Comparison of ENCODE assay signal across 18 cellular contexts in genomic region chr10:64363687-64364086, GRCh38.
DNase-seq lines count a peak whose midpoint lies in the region; ATAC-seq and TF ChIP-seq lines count a peak whose summit lies in the region.
"Had no signal": no experiment of that assay in that cellular context is flagged by ENCODE, and none has a peak within 500 bp of the region (broad histone marks: within the 10 kb centered on the region; RNA-seq: fewer than 3 reads in every experiment).

No MANE protein-coding gene starts in this region.

- H3K36me3 Mint-ChIP-seq in progenitor cell of endocrine pancreas (ENCODE audit: insufficient read depth), result peaks cover 7% of the 10 kb centered on the region
- H3K36me3 Mint-ChIP-seq: CD14-positive monocyte; CD8-positive, alpha-beta T cell had no signal

- TF ChIP-seq CTCF in left lung (IDR thresholded peaks at IDR 0.05) (no peak), progenitor cell of endocrine pancreas (IDR thresholded peaks at IDR 0.05; ENCODE audit: unreplicated experiment) (no peak)

- no peaks in the 10 kb centered on the region for H3K27me3 Mint-ChIP-seq in progenitor cell of endocrine pancreas

- no peak overlapping the region for H3K4me3 Mint-ChIP-seq in progenitor cell of endocrine pancreas (ENCODE audit: low read depth)
- H3K4me3 Mint-ChIP-seq: CD14-positive monocyte; CD8-positive, alpha-beta T cell; H9 had no signal

- DNase-seq in left lung (no peak), progenitor cell of endocrine pancreas (ENCODE audit: low spot score, unreplicated experiment) (no peak), GM19240 (ENCODE audit: insufficient read length, low spot score) (no peak), NCI-H2029 treated with DMSO at 0.1 percent for 48 hours (lab: John Stamatoyannopoulos, UW) (no peak), KG1 (lab: John Stamatoyannopoulos, UW) (no peak), NOMO-1 (lab: John Stamatoyannopoulos, UW; ENCODE audit: unreplicated experiment in 2 of 2) (no peak)
- DNase-seq: 8988T; Calu3; CD8-positive, alpha-beta T cell; DMS53; DND-41; EL; GOT3; H9 had no signal

- H3K9me3 Mint-ChIP-seq in progenitor cell of endocrine pancreas (ENCODE audit: low read depth), result peaks cover 18% of the 10 kb centered on the region

- H3K4me1 Mint-ChIP-seq in progenitor cell of endocrine pancreas (ENCODE audit: low read depth), result peaks cover 25% of the 10 kb centered on the region
- H3K4me1 Mint-ChIP-seq: CD14-positive monocyte had no signal

- intact Hi-C loops in left lung (cut with DNase I), result no loop called here

- no peak overlapping the region for H3K27ac ChIP-seq in left lung
- H3K27ac ChIP-seq: BLaER1, HL-60 had no signal

- peak overlapping the region; percentile 79 for H3K27ac Mint-ChIP-seq in progenitor cell of endocrine pancreas
- H3K27ac Mint-ChIP-seq: CD14-positive monocyte; CD8-positive, alpha-beta T cell; H9 had no signal

- ATAC-seq in GM18868 (IDR thresholded peaks at IDR 0.05; ENCODE audit: unreplicated experiment) (peak; percentile 64), left lung (peak; percentile 95)
- ATAC-seq: CD8-positive, alpha-beta T cell had no signal

- H3K9me3 ChIP-seq in left lung, result no peaks in the 10 kb centered on the region
- H3K9me3 ChIP-seq: BLaER1 had no signal

- H3K4me3 ChIP-seq in left lung, result no peak overlapping the region
- H3K4me3 ChIP-seq: BLaER1 had no signal

- H3K4me1 ChIP-seq in left lung, result no peaks in the 10 kb centered on the region
- H3K4me1 ChIP-seq: BLaER1 had no signal

- no peaks in the 10 kb centered on the region for H3K27me3 ChIP-seq in left lung
- H3K27me3 ChIP-seq: BLaER1 had no signal

- no peaks in the 10 kb centered on the region for H3K36me3 ChIP-seq in left lung
- H3K36me3 ChIP-seq: BLaER1 had no signal
